In the genomic region with DNA sequence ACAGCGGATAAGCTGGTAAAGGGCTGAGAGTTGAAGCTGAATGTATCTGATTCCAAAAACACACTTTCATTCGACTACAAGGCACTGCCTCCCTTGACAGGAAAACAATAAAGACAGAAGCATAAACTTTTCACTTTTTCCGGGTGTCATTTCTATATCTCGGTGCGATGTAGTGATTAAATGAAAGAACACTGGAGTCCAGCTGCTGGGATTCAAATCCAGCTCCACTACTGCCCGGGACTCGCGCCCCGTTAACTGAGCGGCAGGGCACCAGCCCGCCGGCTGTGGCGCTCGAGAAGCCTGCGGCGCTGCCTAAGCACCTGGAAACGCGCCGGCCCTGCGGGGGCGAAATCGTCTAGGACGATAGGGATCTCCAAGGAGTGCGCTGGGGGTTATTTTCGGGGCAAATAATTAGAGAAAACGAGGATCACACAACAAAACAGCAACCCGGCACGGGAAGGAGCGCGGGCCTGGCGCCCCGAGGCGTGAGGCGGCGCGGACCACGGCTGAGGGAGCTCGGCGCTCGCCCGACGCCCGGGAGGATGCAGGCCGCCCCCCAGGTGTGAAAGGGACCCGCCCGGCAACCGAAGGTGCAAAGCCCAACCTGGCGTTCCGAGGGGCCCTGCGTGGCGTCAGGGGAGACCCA, we compare ENCODE assay signal across 7 cellular contexts. TPM values are rescaled to one million over a fixed set of nuclear protein-coding genes. Genes with fewer than 3 reads are reported as not detected.
A peak's percentile ranks its signal among the peaks of the same experiment; 100 is the strongest.
DNase-seq lines count a peak whose midpoint lies in the region; ATAC-seq, FAIRE-seq and TF ChIP-seq lines count a peak whose summit lies in the region.

No MANE protein-coding gene starts in this region.

- peak overlapping the region; percentile 83 for H3K27ac ChIP-seq in layer of hippocampus (ENCODE audit: low read depth, low read length)

- no peak for TF ChIP-seq POLR2A in GM12892 (IDR thresholded peaks at IDR 0.05; ENCODE audit: low read depth, low read length)

- DNase-seq in GM12892 (ENCODE audit: insufficient read length): peak; percentile 47
- DNase-seq in NCI-H1694 treated with DMSO at 0.1 percent for 48 hours (lab: John Stamatoyannopoulos, UW): peak; percentile 21
- peak; percentile 24 for DNase-seq in activated CD4-positive, CD25-positive, alpha-beta regulatory T cell treated with anti-CD3 and anti-CD28 coated beads, Interleukin-2, amount 50 U/mL, for 16 hours (ENCODE audit: low read depth, low spot score)
- DNase-seq in cerebellar cortex (ENCODE audit: low spot score): peak; percentile 55
- peak; percentile 36 to 63 for DNase-seq in stimulated activated CD4-positive, alpha-beta T cell treated with anti-CD3 and anti-CD28 coated beads, Interleukin-15, amount 100 ng/mL, for 48 hours (ENCODE audit: low read depth in 2 of 2)

- H3K27me3 ChIP-seq in layer of hippocampus (ENCODE audit: control insufficient read depth, insufficient read depth, low read length): no peaks in the 10 kb centered on the region

- peak; percentile 78 for FAIRE-seq in GM12892 (lab: Jason Lieb, UNC)

- ATAC-seq in HG02642 (IDR thresholded peaks at IDR 0.05; ENCODE audit: poor library complexity, unreplicated experiment): peak; percentile 57

RNA-seq across cellular contexts. Expression of a gene that starts 0.8 kb away (rescaled TPM):
- 31.6 TPM for polyA plus RNA-seq in GM12892 (2012; ENCODE audit: missing spikeins)

RNA-seq across cellular contexts. Expression of a gene that starts 16.8 kb away (rescaled TPM):
- 16.1 TPM for polyA plus RNA-seq in GM12892 (2012; ENCODE audit: missing spikeins)

Comparison
In these comparisons a context has a peak if more than half of its experiments do, and no peak if none do; other contexts are left out.
1. Peak in every context shown above with its lines: DNase-seq, ATAC-seq and H3K27ac ChIP-seq.